In the genomic region with DNA sequence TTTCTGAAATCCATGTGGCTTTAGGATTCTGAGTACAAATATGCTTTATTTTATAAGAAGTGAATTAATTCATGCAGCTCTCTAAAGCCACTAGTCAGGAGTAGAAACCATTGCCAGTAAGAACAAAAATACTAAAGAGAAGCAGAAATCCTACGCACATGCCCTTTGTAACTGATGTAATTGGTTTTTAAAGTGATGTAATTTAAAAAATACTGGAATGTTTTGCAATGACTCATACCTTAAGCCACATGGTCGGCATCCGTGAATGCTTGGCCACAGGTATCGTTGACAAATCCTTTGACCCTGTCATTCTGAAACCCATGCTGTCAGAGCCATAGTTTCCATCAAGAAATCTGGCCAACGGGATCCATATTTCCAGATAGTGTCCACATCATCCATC, we compare ENCODE assay signal across 2 cellular contexts.
A peak's percentile ranks its signal among the peaks of the same experiment; 100 is the strongest.
TF ChIP-seq lines count a peak whose summit lies in the region.

No MANE protein-coding gene starts in this region.

TF ChIP-seq in HepG2, 621 proteins besides CTCF, POLR2A, EP300 and RAD21 (continued from another document):
- TF ChIP-seq LRRFIP1 (CRISPR knock-in tag; conservative IDR thresholded peaks at IDR 0.05) (no peak), ATF4 (CRISPR knock-in tag; IDR thresholded peaks at IDR 0.05) (peak in 1 of 2 experiments; percentile 71; a peak in 2 of 4 replicates), POLR2AphosphoS2 (IDR thresholded peaks at IDR 0.05; ENCODE audit: low read depth, low read length) (no peak)

TF ChIP-seq in SK-N-SH, 30 proteins besides CTCF, POLR2A, EP300 and RAD21 (continued from another document):
- no peak for TF ChIP-seq REST (IDR thresholded peaks at IDR 0.05; ENCODE audit: low read depth, low read length)
- TF ChIP-seq MAX (IDR thresholded peaks at IDR 0.05; ENCODE audit: low read depth) = no peak
- TF ChIP-seq CHD2 (IDR thresholded peaks at IDR 0.05; ENCODE audit: low read length, partially characterized antibody) = no peak
- TF ChIP-seq NRF1 (IDR thresholded peaks at IDR 0.05; ENCODE audit: low read depth, low read length) = no peak
- TF ChIP-seq, protein P1, sequence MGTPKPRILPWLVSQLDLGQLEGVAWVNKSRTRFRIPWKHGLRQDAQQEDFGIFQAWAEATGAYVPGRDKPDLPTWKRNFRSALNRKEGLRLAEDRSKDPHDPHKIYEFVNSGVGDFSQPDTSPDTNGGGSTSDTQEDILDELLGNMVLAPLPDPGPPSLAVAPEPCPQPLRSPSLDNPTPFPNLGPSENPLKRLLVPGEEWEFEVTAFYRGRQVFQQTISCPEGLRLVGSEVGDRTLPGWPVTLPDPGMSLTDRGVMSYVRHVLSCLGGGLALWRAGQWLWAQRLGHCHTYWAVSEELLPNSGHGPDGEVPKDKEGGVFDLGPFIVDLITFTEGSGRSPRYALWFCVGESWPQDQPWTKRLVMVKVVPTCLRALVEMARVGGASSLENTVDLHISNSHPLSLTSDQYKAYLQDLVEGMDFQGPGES (IDR thresholded peaks at IDR 0.05; ENCODE audit: low read depth, low read length) = no peak
- TF ChIP-seq RXRA (IDR thresholded peaks at IDR 0.05; ENCODE audit: borderline replicate concordance, low read depth) = no peak
- TF ChIP-seq EZH2phosphoT487 (IDR thresholded peaks at IDR 0.05; ENCODE audit: borderline replicate concordance, low read depth) = no peak
- TF ChIP-seq MEF2A (IDR thresholded peaks at IDR 0.05; ENCODE audit: borderline replicate concordance, low read depth) = no peak
- TF ChIP-seq POLR2AphosphoS5 (IDR thresholded peaks at IDR 0.05; ENCODE audit: low read depth, low read length) = no peak
- no peak for TF ChIP-seq GABPA (IDR thresholded peaks at IDR 0.05; ENCODE audit: low read depth)
- TF ChIP-seq, protein P2, sequence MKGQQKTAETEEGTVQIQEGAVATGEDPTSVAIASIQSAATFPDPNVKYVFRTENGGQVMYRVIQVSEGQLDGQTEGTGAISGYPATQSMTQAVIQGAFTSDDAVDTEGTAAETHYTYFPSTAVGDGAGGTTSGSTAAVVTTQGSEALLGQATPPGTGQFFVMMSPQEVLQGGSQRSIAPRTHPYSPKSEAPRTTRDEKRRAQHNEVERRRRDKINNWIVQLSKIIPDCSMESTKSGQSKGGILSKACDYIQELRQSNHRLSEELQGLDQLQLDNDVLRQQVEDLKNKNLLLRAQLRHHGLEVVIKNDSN (IDR thresholded peaks at IDR 0.05; ENCODE audit: borderline replicate concordance, low read depth) = no peak
